Comparison of ENCODE assay signal across 9 cellular contexts in the genomic region with DNA sequence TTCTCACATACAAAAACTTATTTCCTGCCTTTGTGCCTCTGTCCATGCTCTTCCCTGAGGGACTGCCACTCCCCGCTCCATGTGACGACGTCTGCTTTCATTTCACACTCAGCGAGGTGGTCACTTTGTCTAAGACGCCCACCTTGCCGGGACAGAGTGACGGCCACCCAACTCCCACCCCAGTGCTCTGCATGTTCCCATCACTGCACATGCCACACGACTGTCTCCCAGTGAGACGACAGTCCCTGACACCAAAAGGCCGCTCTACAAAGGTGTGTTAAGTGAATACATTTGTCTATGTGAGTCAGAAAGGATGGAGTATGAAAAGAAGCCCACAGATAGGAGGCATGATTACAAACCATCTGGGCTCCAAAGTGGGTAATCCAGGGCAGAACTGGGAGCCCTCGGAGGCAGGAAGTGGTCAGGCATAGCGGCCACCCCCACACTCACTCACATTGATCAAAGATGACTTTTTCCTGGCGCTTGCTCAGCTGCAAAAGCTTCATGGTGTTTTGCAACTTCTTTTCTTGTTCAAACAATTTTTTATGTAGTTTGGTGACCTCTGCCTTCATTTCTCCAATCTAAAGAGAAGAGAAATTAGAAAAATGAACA.
A peak's percentile ranks its signal among the peaks of the same experiment; 100 is the strongest.
DNase-seq lines count a peak whose midpoint lies in the region; ATAC-seq and TF ChIP-seq lines count a peak whose summit lies in the region.
"Had no signal": no experiment of that assay in that cellular context is flagged by ENCODE, and none has a peak within 500 bp of the region (broad histone marks: within the 10 kb centered on the region; RNA-seq: fewer than 3 reads in every experiment).

No MANE protein-coding gene starts in this region.

- TF ChIP-seq CTCF in right atrium auricular region (IDR thresholded peaks at IDR 0.05), result no peak

- no peaks in the 10 kb centered on the region for H3K4me1 ChIP-seq in right atrium auricular region
- H3K4me1 ChIP-seq: esophagus muscularis mucosa had no signal

- H3K27me3 ChIP-seq in right atrium auricular region, result no peaks in the 10 kb centered on the region
- H3K27me3 ChIP-seq: esophagus muscularis mucosa had no signal

- no peak overlapping the region for H3K4me3 Mint-ChIP-seq in central memory CD8-positive, alpha-beta T cell

- no peaks in the 10 kb centered on the region for H3K27me3 Mint-ChIP-seq in central memory CD8-positive, alpha-beta T cell

- peaks cover 38% of the 10 kb centered on the region for H3K36me3 Mint-ChIP-seq in central memory CD8-positive, alpha-beta T cell (ENCODE audit: insufficient read depth)

- no peak overlapping the region for H3K27ac ChIP-seq in right atrium auricular region
- H3K27ac ChIP-seq: esophagus muscularis mucosa had no signal

- no peaks in the 10 kb centered on the region for H3K9me3 Mint-ChIP-seq in central memory CD8-positive, alpha-beta T cell

- no peaks in the 10 kb centered on the region for H3K9me3 ChIP-seq in right atrium auricular region
- H3K9me3 ChIP-seq: esophagus muscularis mucosa had no signal

- peaks cover 94% of the 10 kb centered on the region for H3K36me3 ChIP-seq in right atrium auricular region

- no peak for ATAC-seq in central memory CD8-positive, alpha-beta T cell (replicated peaks; ENCODE audit: extremely low read depth, poor library complexity, severe bottlenecking)
- no peak for ATAC-seq in GM18861 (IDR thresholded peaks at IDR 0.05; ENCODE audit: unreplicated experiment)

- DNase-seq in EH (ENCODE audit: low read depth), result peak; percentile 97
- peak; percentile 26 for DNase-seq in RKO (ENCODE audit: low spot score)
- no peak for DNase-seq in central memory CD8-positive, alpha-beta T cell (ENCODE audit: low spot score in 2 of 2)
- DNase-seq in renal cortical epithelial cell (ENCODE audit: low read depth), result peak; percentile 79
- DNase-seq in NCI-H128 (lab: John Stamatoyannopoulos, UW; ENCODE audit: unreplicated experiment), result no peak
- DNase-seq in right atrium auricular region (ENCODE audit: low spot score), result no peak
- DNase-seq in Ammon's horn (ENCODE audit: low spot score), result no peak

- peaks cover 17% of the 10 kb centered on the region for H3K4me1 Mint-ChIP-seq in central memory CD8-positive, alpha-beta T cell

- H3K27ac Mint-ChIP-seq in central memory CD8-positive, alpha-beta T cell (ENCODE audit: low read depth), result peak overlapping the region; percentile 14

- H3K4me3 ChIP-seq in right atrium auricular region, result no peak overlapping the region
- H3K4me3 ChIP-seq: esophagus muscularis mucosa had no signal

Comparison
In these comparisons a context has a peak if more than half of its experiments do, and no peak if none do; other contexts are left out.
1. DNase-seq: peak in EH (single experiment), RKO (single experiment) and renal cortical epithelial cell (single experiment); none in central memory CD8-positive, alpha-beta T cell (0 of 2), NCI-H128 (single experiment), right atrium auricular region (single experiment) and Ammon's horn (single experiment).